In genomic region chrX:48761674-48762471, GRCh38 we compare ENCODE assay signal across 8 cellular contexts. TPM values are rescaled to one million over a fixed set of nuclear protein-coding genes. Genes with fewer than 3 reads are reported as not detected.
DNase-seq lines count a peak whose midpoint lies in the region; ATAC-seq and TF ChIP-seq lines count a peak whose summit lies in the region.

TSS of gene GLOD5 (plus strand) at chrX:48761747. CDS start at chrX:48761791, 44 bp downstream.

- in situ Hi-C loops in gastrocnemius medialis (cut with MboI; ENCODE audit: low sequenced_read_pairs in 4 of 4) = loop anchor here in 1 of 4 donors (10.0 kb wide), 1 partner anchor 57 kb away; no protein-coding TSS in a partner anchor

- WGBS in testis, 2 donors = 40 to 71% methylated on average over 6 to 12 of the region's 12 CpGs
- 64% methylated on average over 12 of the region's 12 CpGs for WGBS in esophagus muscularis mucosa

- H3K9me3 ChIP-seq in cardiac muscle cell (ENCODE audit: low read depth) (peaks cover 2% of the 10 kb centered on the region), testis (no peaks in the 10 kb centered on the region), gastrocnemius medialis (no peaks in the 10 kb centered on the region), esophagus muscularis mucosa (no peaks in the 10 kb centered on the region)

- peak; percentile 10 to 41 for DNase-seq in cardiac muscle cell (ENCODE audit: low read depth in 1 of 2, low spot score in 1 of 2)
- no peak for DNase-seq in Right ventricle myocardium inferior (ENCODE audit: missing footprints)
- peak; percentile 14 for DNase-seq in NCI-H748 treated with DMSO at 0.1 percent for 48 hours (lab: John Stamatoyannopoulos, UW)
- no peak for DNase-seq in epithelial cell of proximal tubule (ENCODE audit: low read depth)
- peak; percentile 28 for DNase-seq in testis
- DNase-seq in gastrocnemius medialis = no peak
- no peak for DNase-seq in esophagus muscularis mucosa (ENCODE audit: extremely low spot score)
- no peak for DNase-seq in amygdala (lab: John Stamatoyannopoulos, UW)

- no peak for TF ChIP-seq CTCF in cardiac muscle cell (IDR thresholded peaks at IDR 0.05; ENCODE audit: low read depth, low read length)
- TF ChIP-seq CTCF in epithelial cell of proximal tubule (conservative IDR thresholded peaks at IDR 0.05; ENCODE audit: low read depth, low read length) = peak; percentile 51
- TF ChIP-seq CTCF in testis (IDR thresholded peaks at IDR 0.05) = no peak
- no peak for TF ChIP-seq CTCF in gastrocnemius medialis (IDR thresholded peaks at IDR 0.05 in 4 of 5, conservative IDR thresholded peaks at IDR 0.05 in 1 of 5)
- no peak for TF ChIP-seq CTCF in esophagus muscularis mucosa (IDR thresholded peaks at IDR 0.05)

- H3K4me1 ChIP-seq in cardiac muscle cell (ENCODE audit: low read depth) (no peaks in the 10 kb centered on the region), testis (no peaks in the 10 kb centered on the region), gastrocnemius medialis (no peaks in the 10 kb centered on the region), esophagus muscularis mucosa (no peaks in the 10 kb centered on the region)

- no peak for TF ChIP-seq POLR2A in testis (IDR thresholded peaks at IDR 0.05)
- TF ChIP-seq POLR2A in gastrocnemius medialis (IDR thresholded peaks at IDR 0.05) = no peak
- no peak for TF ChIP-seq POLR2A in esophagus muscularis mucosa (IDR thresholded peaks at IDR 0.05; ENCODE audit: low read depth)

- H3K27ac ChIP-seq in cardiac muscle cell (no peak within 1 kb of the TSS), testis (no peak within 1 kb of the TSS), gastrocnemius medialis (no peak within 1 kb of the TSS), esophagus muscularis mucosa (replicated peaks in 1 of 4) (no peak within 1 kb of the TSS)

- no peak within 1 kb of the TSS for H3K4me3 ChIP-seq in cardiac muscle cell
- peak within 1 kb of the TSS; percentile 35 for H3K4me3 ChIP-seq in epithelial cell of proximal tubule (ENCODE audit: low read depth, low read length)
- no peak within 1 kb of the TSS for H3K4me3 ChIP-seq in testis
- H3K4me3 ChIP-seq in gastrocnemius medialis = no peak within 1 kb of the TSS
- H3K4me3 ChIP-seq in esophagus muscularis mucosa = no peak within 1 kb of the TSS

- intact Hi-C loops in Right ventricle myocardium inferior (cut with DNase I) = no loop called here
- intact Hi-C loops in testis (cut with DNase I; ENCODE audit: low total_unique reads) = no loop called here
- intact Hi-C loops in gastrocnemius medialis (cut with DNase I; ENCODE audit: low total_unique reads) = no loop called here
- intact Hi-C loops in esophagus muscularis mucosa (cut with DNase I) = no loop called here

- no peaks in the 10 kb centered on the region for H3K36me3 ChIP-seq in cardiac muscle cell
- no peaks in the 10 kb centered on the region for H3K36me3 ChIP-seq in testis (ENCODE audit: low read depth, missing control alignments)
- no peaks in the 10 kb centered on the region for H3K36me3 ChIP-seq in gastrocnemius medialis
- no peaks in the 10 kb centered on the region for H3K36me3 ChIP-seq in esophagus muscularis mucosa

- no peaks in the 10 kb centered on the region for H3K27me3 ChIP-seq in cardiac muscle cell
- no peaks in the 10 kb centered on the region for H3K27me3 ChIP-seq in testis
- H3K27me3 ChIP-seq in gastrocnemius medialis = peaks cover 0 to 9% (median 0%) of the 10 kb centered on the region in 3 donors
- peaks cover 0 to 10% (median 3%) of the 10 kb centered on the region in 4 donors for H3K27me3 ChIP-seq in esophagus muscularis mucosa

- no peak for ATAC-seq in Right ventricle myocardium inferior
- ATAC-seq in gastrocnemius medialis = no peak

- TF ChIP-seq EP300 in esophagus muscularis mucosa (IDR thresholded peaks at IDR 0.05) = no peak

RNA-seq across cellular contexts. Expression of gene GLOD5, which starts in this region (rescaled TPM):
- not detected in 2 replicates for total RNA-seq in cardiac muscle cell
- not detected in 2 replicates for polyA plus RNA-seq in cardiac muscle cell
- not detected for total RNA-seq in Right ventricle myocardium inferior
- not detected in 2 replicates for total RNA-seq in epithelial cell of proximal tubule
- total RNA-seq in testis = not detected
- polyA plus RNA-seq in testis (ENCODE audit: insufficient read depth, low read depth, low replicate concordance) = 0.83 TPM
- not detected for total RNA-seq in gastrocnemius medialis
- total RNA-seq in esophagus muscularis mucosa = not detected

Comparison
In these comparisons a context has a peak if more than half of its experiments do, and no peak if none do; other contexts are left out.
1. Peak in DNase-seq in cardiac muscle cell; RNA of the gene not detected or under 1 TPM.
2. Peak in DNase-seq in testis; RNA of the gene not detected or under 1 TPM.